Comparison of ENCODE assay signal across 8 cellular contexts in the genomic region with DNA sequence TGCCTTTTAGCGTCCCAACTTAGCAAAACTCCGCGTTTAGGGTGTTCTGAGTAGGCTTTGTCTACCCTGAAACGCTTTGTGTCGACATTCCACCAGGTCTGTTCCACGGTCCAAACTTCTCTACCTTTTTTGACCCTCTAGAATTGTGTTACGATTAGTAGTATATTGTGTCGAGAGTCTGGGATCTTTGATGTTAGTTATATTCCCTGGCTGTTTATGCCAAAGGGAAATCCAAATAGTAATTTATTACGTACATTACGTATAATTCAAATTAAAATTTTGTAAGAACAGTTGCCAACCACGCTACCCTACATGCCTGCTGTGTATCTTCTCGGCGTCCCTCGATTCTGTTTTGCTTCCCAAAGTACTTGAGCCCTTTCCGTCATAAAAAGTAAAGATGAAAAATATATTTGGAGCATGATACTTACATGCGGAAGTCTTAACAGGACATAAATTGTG. TPM values are rescaled to one million over a fixed set of nuclear protein-coding genes. Genes with fewer than 3 reads are reported as not detected.
DNase-seq lines count a peak whose midpoint lies in the region; ATAC-seq and TF ChIP-seq lines count a peak whose summit lies in the region.

No MANE protein-coding gene starts in this region.

- H2AFZ ChIP-seq in neural cell (ENCODE audit: low read depth, low read length), result peak overlapping the region; percentile 88

- TF ChIP-seq EP300 in neural cell (conservative IDR thresholded peaks at IDR 0.05; ENCODE audit: poor library complexity, severe bottlenecking), result no peak

- H3K36me3 Mint-ChIP-seq in endodermal cell (ENCODE audit: low read depth), result peaks cover 2% of the 10 kb centered on the region

- no peaks in the 10 kb centered on the region for H3K36me3 ChIP-seq in endodermal cell (ENCODE audit: control insufficient read depth, insufficient read depth, low read length)
- no peaks in the 10 kb centered on the region for H3K36me3 ChIP-seq in neural cell (ENCODE audit: insufficient read depth, low read length)

- peaks cover 3% of the 10 kb centered on the region for H3F3A ChIP-seq in neural cell (ENCODE audit: insufficient read depth, low read length, poor library complexity, severe bottlenecking)

- H3K9me3 ChIP-seq in endodermal cell (ENCODE audit: control insufficient read depth, low read length) (no peaks in the 10 kb centered on the region), neural cell (ENCODE audit: low read length) (no peaks in the 10 kb centered on the region)

- H3K27me3 Mint-ChIP-seq in endodermal cell (ENCODE audit: insufficient read depth), result peaks cover 11% of the 10 kb centered on the region

- DNase-seq in NCI-H1417 (lab: John Stamatoyannopoulos, UW) (peak in 2 of 3 experiments; percentile 62 to 79), NCI-H1417 treated with DMSO at 0.1 percent for 48 hours (lab: John Stamatoyannopoulos, UW) (no peak), RPMI8226 (peak; percentile 7), endodermal cell (no peak), NCI-H510A treated with DMSO at 0.1 percent for 48 hours (lab: John Stamatoyannopoulos, UW) (no peak), AG08395 (ENCODE audit: low spot score) (no peak)

- TF ChIP-seq CTCF in endodermal cell (conservative IDR thresholded peaks at IDR 0.05) (no peak), neural cell (IDR thresholded peaks at IDR 0.05; ENCODE audit: poor library complexity, severe bottlenecking) (no peak)

- H3K9me3 Mint-ChIP-seq in endodermal cell, result no peaks in the 10 kb centered on the region

- no peak for TF ChIP-seq RAD21 in neural cell (conservative IDR thresholded peaks at IDR 0.05)

- ATAC-seq in HG03139 (IDR thresholded peaks at IDR 0.05; ENCODE audit: unreplicated experiment), result no peak

- WGBS in endodermal cell (ENCODE audit: insufficient coverage in 1 of 2, insufficient read length in 1 of 2), 2 experiments, result 17 to 20% methylated on average over 4 to 14 of the region's 16 CpGs

- H3K9ac ChIP-seq in endodermal cell (ENCODE audit: extremely low read depth, low read length, poor library complexity, severe bottlenecking) (peak overlapping the region; percentile 94), neural cell (ENCODE audit: low read length) (peak overlapping the region; percentile 93)

- peak overlapping the region; percentile 70 for H3K4me2 ChIP-seq in neural cell (ENCODE audit: low read length)

- H3K27ac Mint-ChIP-seq in endodermal cell, result peak overlapping the region; percentile 100

- H3K27ac ChIP-seq in endodermal cell (ENCODE audit: low read depth, low read length), result peak overlapping the region; percentile 83
- H3K27ac ChIP-seq in neural cell (ENCODE audit: low read length), result peak overlapping the region; percentile 99

- H3K4me3 ChIP-seq in endodermal cell (ENCODE audit: low read length) (peak overlapping the region; percentile 97), neural cell (ENCODE audit: low read length) (peak overlapping the region; percentile 79)

- no peaks in the 10 kb centered on the region for H4K20me1 ChIP-seq in neural cell (ENCODE audit: insufficient read depth)

- H3K79me2 ChIP-seq in neural cell (replicated peaks; ENCODE audit: insufficient read depth, low read length), result peaks cover 35% of the 10 kb centered on the region

- H3K4me1 Mint-ChIP-seq in endodermal cell, result peaks cover 22% of the 10 kb centered on the region

- H3K4me1 ChIP-seq in endodermal cell (ENCODE audit: control insufficient read depth, insufficient read depth, low read length), result peaks cover 4% of the 10 kb centered on the region

- H3K9me2 ChIP-seq in neural cell (ENCODE audit: insufficient read depth, low read length), result no peaks in the 10 kb centered on the region

- H3K4me3 Mint-ChIP-seq in endodermal cell, result peak overlapping the region; percentile 91

- H3K27me3 ChIP-seq in endodermal cell (ENCODE audit: control insufficient read depth, insufficient read depth, low read length, poor library complexity, severe bottlenecking) (no peaks in the 10 kb centered on the region), neural cell (ENCODE audit: insufficient read depth, low read depth, low read length) (no peaks in the 10 kb centered on the region)

TF ChIP-seq in neural cell, 6 proteins besides CTCF, POLR2A, EP300 and RAD21:
- no peak for TF ChIP-seq TAF1 (IDR thresholded peaks at IDR 0.05; ENCODE audit: low read depth)
- TF ChIP-seq SMC3 (conservative IDR thresholded peaks at IDR 0.05; ENCODE audit: poor library complexity), result no peak
- TF ChIP-seq MXI1 (conservative IDR thresholded peaks at IDR 0.05; ENCODE audit: poor library complexity, severe bottlenecking), result no peak
- no peak for TF ChIP-seq EZH2 (IDR thresholded peaks at IDR 0.05; ENCODE audit: borderline replicate concordance, insufficient read depth, low read length, poor library complexity, severe bottlenecking)
- TF ChIP-seq POLR2AphosphoS5 (IDR thresholded peaks at IDR 0.05), result no peak
- TF ChIP-seq, protein P1, sequence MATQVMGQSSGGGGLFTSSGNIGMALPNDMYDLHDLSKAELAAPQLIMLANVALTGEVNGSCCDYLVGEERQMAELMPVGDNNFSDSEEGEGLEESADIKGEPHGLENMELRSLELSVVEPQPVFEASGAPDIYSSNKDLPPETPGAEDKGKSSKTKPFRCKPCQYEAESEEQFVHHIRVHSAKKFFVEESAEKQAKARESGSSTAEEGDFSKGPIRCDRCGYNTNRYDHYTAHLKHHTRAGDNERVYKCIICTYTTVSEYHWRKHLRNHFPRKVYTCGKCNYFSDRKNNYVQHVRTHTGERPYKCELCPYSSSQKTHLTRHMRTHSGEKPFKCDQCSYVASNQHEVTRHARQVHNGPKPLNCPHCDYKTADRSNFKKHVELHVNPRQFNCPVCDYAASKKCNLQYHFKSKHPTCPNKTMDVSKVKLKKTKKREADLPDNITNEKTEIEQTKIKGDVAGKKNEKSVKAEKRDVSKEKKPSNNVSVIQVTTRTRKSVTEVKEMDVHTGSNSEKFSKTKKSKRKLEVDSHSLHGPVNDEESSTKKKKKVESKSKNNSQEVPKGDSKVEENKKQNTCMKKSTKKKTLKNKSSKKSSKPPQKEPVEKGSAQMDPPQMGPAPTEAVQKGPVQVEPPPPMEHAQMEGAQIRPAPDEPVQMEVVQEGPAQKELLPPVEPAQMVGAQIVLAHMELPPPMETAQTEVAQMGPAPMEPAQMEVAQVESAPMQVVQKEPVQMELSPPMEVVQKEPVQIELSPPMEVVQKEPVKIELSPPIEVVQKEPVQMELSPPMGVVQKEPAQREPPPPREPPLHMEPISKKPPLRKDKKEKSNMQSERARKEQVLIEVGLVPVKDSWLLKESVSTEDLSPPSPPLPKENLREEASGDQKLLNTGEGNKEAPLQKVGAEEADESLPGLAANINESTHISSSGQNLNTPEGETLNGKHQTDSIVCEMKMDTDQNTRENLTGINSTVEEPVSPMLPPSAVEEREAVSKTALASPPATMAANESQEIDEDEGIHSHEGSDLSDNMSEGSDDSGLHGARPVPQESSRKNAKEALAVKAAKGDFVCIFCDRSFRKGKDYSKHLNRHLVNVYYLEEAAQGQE (IDR thresholded peaks at IDR 0.05; ENCODE audit: borderline replicate concordance), result no peak

RNA-seq across cellular contexts. Expression of a gene that starts 0.5 kb away (rescaled TPM):
- total RNA-seq in endodermal cell, result 10 to 100 TPM; 10.2 to 13.0 TPM
- polyA plus RNA-seq in endodermal cell (2013, experiment 1 of 2), result 19.4 TPM
- polyA plus RNA-seq in endodermal cell (2013, experiment 2 of 2), result 19.7 TPM
- 79.4 and 106 TPM in 2 replicates for polyA plus RNA-seq in neural cell
- 29.8 and 32.1 TPM in 2 replicates for polyA minus RNA-seq in neural cell

Comparison
In these comparisons a context has a peak if more than half of its experiments do, and no peak if none do; other contexts are left out.
1. DNase-seq: peak in NCI-H1417 (2 of 3) and RPMI8226 (single experiment); none in NCI-H1417 treated with DMSO at 0.1 percent for 48 hours (single experiment), endodermal cell (single experiment), NCI-H510A treated with DMSO at 0.1 percent for 48 hours (single experiment) and AG08395 (single experiment).